8 cellular contexts compared by ENCODE assay signal in genomic region chr6:142850653-142851434, GRCh38.
DNase-seq lines count a peak whose midpoint lies in the region; ATAC-seq and TF ChIP-seq lines count a peak whose summit lies in the region.

No MANE protein-coding gene starts in this region.

- DNase-seq in EL (peak; percentile 82), NCI-H1105 (lab: John Stamatoyannopoulos, UW) (peak; percentile 3), coronary artery (ENCODE audit: low spot score) (no peak), medulla oblongata (ENCODE audit: extremely low spot score) (no peak), NCI-H1694 treated with DMSO at 0.1 percent for 48 hours (lab: John Stamatoyannopoulos, UW) (no peak), left cardiac atrium (no peak), NCI-H146 (lab: John Stamatoyannopoulos, UW) (no peak)

- H3K4me3 ChIP-seq in coronary artery, result no peak overlapping the region

- ATAC-seq in GM21447 (IDR thresholded peaks at IDR 0.05; ENCODE audit: unreplicated experiment) (peak; percentile 59), left cardiac atrium (no peak)

- H3K27ac ChIP-seq in coronary artery, result peak overlapping the region; percentile 8 to 17

- no peak for TF ChIP-seq CTCF in coronary artery (IDR thresholded peaks at IDR 0.05)

- intact Hi-C loops in left cardiac atrium (cut with DNase I), result no loop called here

Comparison
In these comparisons a context has a peak if more than half of its experiments do, and no peak if none do; other contexts are left out.
1. DNase-seq: peak in EL (single experiment) and NCI-H1105 (single experiment); none in coronary artery (single experiment), medulla oblongata (single experiment), NCI-H1694 treated with DMSO at 0.1 percent for 48 hours (single experiment), left cardiac atrium (single experiment) and NCI-H146 (single experiment).